Comparison of ENCODE assay signal across 38 cellular contexts in the genomic region with DNA sequence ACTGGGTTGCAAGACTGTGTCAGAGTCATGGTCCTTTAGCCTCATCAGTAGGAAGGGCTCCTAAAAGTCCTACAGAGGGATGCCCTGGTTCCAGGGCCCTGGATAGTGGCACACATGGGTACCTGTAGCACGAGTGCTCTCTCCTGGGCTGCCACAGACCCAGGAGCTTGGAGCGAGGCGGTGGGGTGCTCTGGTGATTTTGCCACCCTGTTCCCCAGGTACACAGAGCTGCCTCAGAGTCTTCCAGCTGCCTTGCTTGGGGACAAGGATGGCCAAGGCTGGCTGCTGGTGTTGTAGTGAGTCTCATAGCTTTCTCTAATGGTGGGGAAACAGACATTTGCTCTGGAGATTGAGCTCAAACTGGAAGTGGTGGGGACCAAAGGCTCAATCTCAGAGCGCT. TPM values are rescaled to one million over a fixed set of nuclear protein-coding genes. Genes with fewer than 3 reads are reported as not detected.
"Had no signal": no experiment of that assay in that cellular context is flagged by ENCODE, and none has a peak within 500 bp of the region (broad histone marks: within the 10 kb centered on the region; RNA-seq: fewer than 3 reads in every experiment).

No MANE protein-coding gene starts in this region.

- H3K27me3 ChIP-seq: adrenal gland, body of pancreas, cardiac muscle cell had no signal

- H3K36me3 Mint-ChIP-seq: activated CD4-positive, alpha-beta memory T cell treated with anti-CD3 and anti-CD28 coated beads for 36 hours; activated naive CD4-positive, alpha-beta T cell treated with anti-CD3 and anti-CD28 coated beads, Interleukin-2, amount 50 U/mL, for 72 hours; activated naive CD8-positive, alpha-beta T cell treated with anti-CD3 and anti-CD28 coated beads for 36 hours had no signal

- H3K4me3 ChIP-seq: adrenal gland, body of pancreas, cardiac muscle cell had no signal

- H3K4me1 Mint-ChIP-seq: activated B cell treated with CpG ODN at 0.5 μM for 24 hours; activated CD4-positive, alpha-beta T cell treated with anti-CD3 and anti-CD28 coated beads, Interleukin-2, amount 10 ng/mL, durations not matched to agents 24 days and 14 days; activated naive CD8-positive, alpha-beta T cell treated with anti-CD3 and anti-CD28 coated beads for 36 hours; activated T-helper 17 cell treated with anti-CD3 and anti-CD28 coated beads, Interleukin-2, amount 50 U/mL, for 72 hours; central memory CD8-positive, alpha-beta T cell had no signal

- H3K27me3 Mint-ChIP-seq: activated CD4-positive, alpha-beta T cell treated with anti-CD3 and anti-CD28 coated beads, Interleukin-2, amount 10 ng/mL, durations not matched to agents 24 days and 14 days had no signal

- H3K4me1 ChIP-seq: adrenal gland had no signal

- H3K36me3 ChIP-seq: adrenal gland, cardiac muscle cell had no signal

- H3K9me3 ChIP-seq: adrenal gland, body of pancreas had no signal

- H3K9me3 Mint-ChIP-seq: activated B cell treated with CpG ODN at 0.5 μM for 24 hours; activated CD4-positive, alpha-beta memory T cell treated with anti-CD3 and anti-CD28 coated beads for 36 hours; activated CD4-positive, alpha-beta T cell treated with anti-CD3 and anti-CD28 coated beads, Interleukin-2, amount 10 ng/mL, durations not matched to agents 24 days and 14 days; activated CD8-positive, alpha-beta T cell treated with anti-CD3 and anti-CD28 coated beads for 36 hours; activated naive CD4-positive, alpha-beta T cell treated with anti-CD3 and anti-CD28 coated beads for 36 hours; activated naive CD4-positive, alpha-beta T cell treated with anti-CD3 and anti-CD28 coated beads, Interleukin-2, amount 50 U/mL, for 72 hours; activated naive CD8-positive, alpha-beta T cell treated with anti-CD3 and anti-CD28 coated beads for 36 hours; activated T-cell treated with anti-CD3 and anti-CD28 coated beads, Interleukin-2, amount 50 U/mL, for 4 hours; activated T-cell treated with anti-CD3 and anti-CD28 coated beads, Interleukin-2, amount 50 U/mL, for 72 hours; activated T-helper 1 cell treated with anti-CD3 and anti-CD28 coated beads, Interleukin-12 subunit alpha, Interleukin-12 subunit beta, Interleukin-2, Interleukin-4 antibody, amounts not matched to agents 30 ng/mL and 10 ng/mL and 1 ng/mL, durations not matched to agents 14 hours and 24 hours and 36 hours; activated T-helper 17 cell treated with anti-CD3 and anti-CD28 coated beads, Interleukin-2, amount 50 U/mL, for 72 hours; central memory CD8-positive, alpha-beta T cell; T-helper 1 cell treated with Interleukin-12 subunit alpha and Interleukin-12 subunit beta and Interleukin-4 antibody, amounts not matched to agents 30 μg/mL and 1 μg/mL, for 36 hours; T-helper 2 cell treated with Interferon-gamma antibody and Interleukin-4, amounts not matched to agents 5 μg/mL and 100 μg/mL, for 36 hours had no signal

- H3K27ac Mint-ChIP-seq: activated B cell treated with CpG ODN at 0.5 μM for 24 hours; activated CD4-positive, alpha-beta memory T cell treated with anti-CD3 and anti-CD28 coated beads for 36 hours; activated CD4-positive, alpha-beta T cell treated with anti-CD3 and anti-CD28 coated beads, Interleukin-2, amount 10 ng/mL, durations not matched to agents 24 days and 14 days; activated CD8-positive, alpha-beta T cell treated with anti-CD3 and anti-CD28 coated beads for 36 hours; activated naive CD4-positive, alpha-beta T cell treated with anti-CD3 and anti-CD28 coated beads for 36 hours; activated naive CD4-positive, alpha-beta T cell treated with anti-CD3 and anti-CD28 coated beads, Interleukin-2, amount 50 U/mL, for 72 hours; activated naive CD8-positive, alpha-beta T cell treated with anti-CD3 and anti-CD28 coated beads for 36 hours; activated T-cell treated with anti-CD3 and anti-CD28 coated beads, Interleukin-2, amount 50 U/mL, for 72 hours; activated T-helper 1 cell treated with anti-CD3 and anti-CD28 coated beads, Interleukin-12 subunit alpha, Interleukin-12 subunit beta, Interleukin-2, Interleukin-4 antibody, amounts not matched to agents 30 ng/mL and 10 ng/mL and 1 ng/mL, durations not matched to agents 14 hours and 24 hours and 36 hours; activated T-helper 17 cell treated with anti-CD3 and anti-CD28 coated beads, Interleukin-2, amount 50 U/mL, for 72 hours; T-helper 1 cell treated with Interleukin-12 subunit alpha and Interleukin-12 subunit beta and Interleukin-4 antibody, amounts not matched to agents 30 μg/mL and 1 μg/mL, for 36 hours; T-helper 2 cell treated with Interferon-gamma antibody and Interleukin-4, amounts not matched to agents 5 μg/mL and 100 μg/mL, for 36 hours had no signal

- DNase-seq: activated B cell treated with CpG ODN at 0.5 μM for 24 hours; activated CD4-positive, alpha-beta memory T cell treated with anti-CD3 and anti-CD28 coated beads for 36 hours; activated CD4-positive, alpha-beta T cell treated with anti-CD3 and anti-CD28 coated beads for 4 hours; activated CD4-positive, alpha-beta T cell treated with anti-CD3 and anti-CD28 coated beads, Interleukin-2, amount 10 ng/mL, durations not matched to agents 24 days and 14 days; activated CD4-positive, alpha-beta T cell treated with anti-CD3 and anti-CD28 coated beads, Interleukin-2, amount 50 U/mL, for 1 hour; activated CD4-positive, alpha-beta T cell treated with anti-CD3 and anti-CD28 coated beads, Interleukin-2, amount 50 U/mL, for 4 hours; activated CD4-positive, CD25-positive, alpha-beta regulatory T cell treated with anti-CD3 and anti-CD28 coated beads, Interleukin-2, amount 50 U/mL, for 72 hours; activated CD8-positive, alpha-beta memory T cell treated with anti-CD3 and anti-CD28 coated beads, Interleukin-2, amount 50 U/mL, for 4 hours; activated CD8-positive, alpha-beta T cell treated with anti-CD3 and anti-CD28 coated beads for 36 hours; activated effector memory CD4-positive, alpha-beta T cell treated with anti-CD3 and anti-CD28 coated beads, Interleukin-2, amount 50 U/mL, for 16 hours; activated gamma-delta T cell treated with Interleukin-2 at 50 U/mL for 16 hours; activated naive CD4-positive, alpha-beta T cell; activated naive CD4-positive, alpha-beta T cell treated with anti-CD3 and anti-CD28 coated beads for 36 hours; activated naive CD4-positive, alpha-beta T cell treated with anti-CD3 and anti-CD28 coated beads, Interleukin-2, amount 50 U/mL, for 16 hours; activated naive CD8-positive, alpha-beta T cell treated with anti-CD3 and anti-CD28 coated beads for 36 hours; activated T-cell treated with anti-CD3 and anti-CD28 coated beads for 4 hours; activated T-cell treated with anti-CD3 and anti-CD28 coated beads, Interleukin-2, amount 50 U/mL, for 1 hour; activated T-cell treated with anti-CD3 and anti-CD28 coated beads, Interleukin-2, amount 50 U/mL, for 4 hours; activated T-cell treated with anti-CD3 and anti-CD28 coated beads, Interleukin-2, amount 50 U/mL, for 72 hours; adrenal gland; amniotic stem cell; aorta; body of pancreas; caudate nucleus; T-helper 1 cell; T-helper 2 cell; T-helper 9 cell had no signal

- ATAC-seq: activated CD8-positive, alpha-beta T cell treated with anti-CD3 and anti-CD28 coated beads for 36 hours; activated naive CD4-positive, alpha-beta T cell treated with anti-CD3 and anti-CD28 coated beads, Interleukin-2, amount 50 U/mL, for 72 hours; activated T-cell treated with anti-CD3 and anti-CD28 coated beads, Interleukin-2, amount 50 U/mL, for 4 hours; activated T-cell treated with anti-CD3 and anti-CD28 coated beads, Interleukin-2, amount 50 U/mL, for 72 hours; activated T-helper 17 cell treated with anti-CD3 and anti-CD28 coated beads, Interleukin-2, amount 50 U/mL, for 72 hours; body of pancreas had no signal

- H3K4me3 Mint-ChIP-seq: activated B cell treated with CpG ODN at 0.5 μM for 24 hours; activated CD4-positive, alpha-beta memory T cell treated with anti-CD3 and anti-CD28 coated beads for 36 hours; activated CD4-positive, alpha-beta T cell treated with anti-CD3 and anti-CD28 coated beads, Interleukin-2, amount 10 ng/mL, durations not matched to agents 24 days and 14 days; activated CD8-positive, alpha-beta T cell treated with anti-CD3 and anti-CD28 coated beads for 36 hours; activated naive CD4-positive, alpha-beta T cell treated with anti-CD3 and anti-CD28 coated beads for 36 hours; activated naive CD8-positive, alpha-beta T cell treated with anti-CD3 and anti-CD28 coated beads for 36 hours; activated T-cell treated with anti-CD3 and anti-CD28 coated beads, Interleukin-2, amount 50 U/mL, for 4 hours; activated T-cell treated with anti-CD3 and anti-CD28 coated beads, Interleukin-2, amount 50 U/mL, for 72 hours; activated T-helper 1 cell treated with anti-CD3 and anti-CD28 coated beads, Interleukin-12 subunit alpha, Interleukin-12 subunit beta, Interleukin-2, Interleukin-4 antibody, amounts not matched to agents 30 ng/mL and 10 ng/mL and 1 ng/mL, durations not matched to agents 14 hours and 24 hours and 36 hours; activated T-helper 17 cell treated with anti-CD3 and anti-CD28 coated beads, Interleukin-2, amount 50 U/mL, for 72 hours; central memory CD8-positive, alpha-beta T cell; T-helper 1 cell treated with Interleukin-12 subunit alpha and Interleukin-12 subunit beta and Interleukin-4 antibody, amounts not matched to agents 30 μg/mL and 1 μg/mL, for 36 hours; T-helper 2 cell treated with Interferon-gamma antibody and Interleukin-4, amounts not matched to agents 5 μg/mL and 100 μg/mL, for 36 hours had no signal

- H3K27ac ChIP-seq: adrenal gland, body of pancreas, cardiac muscle cell, VCaP had no signal

RNA-seq across cellular contexts. Expression of gene OLFM4, which starts 53.9 kb away (rescaled TPM):
- total RNA-seq: activated B cell treated with CpG ODN at 0.5 μM for 24 hours; activated CD4-positive, alpha-beta memory T cell treated with anti-CD3 and anti-CD28 coated beads for 36 hours; activated CD4-positive, alpha-beta T cell treated with anti-CD3 and anti-CD28 coated beads, Interleukin-2, amount 10 ng/mL, durations not matched to agents 24 days and 14 days; activated CD8-positive, alpha-beta memory T cell treated with anti-CD3 and anti-CD28 coated beads for 36 hours; activated CD8-positive, alpha-beta T cell treated with anti-CD3 and anti-CD28 coated beads for 36 hours; activated naive CD4-positive, alpha-beta T cell treated with anti-CD3 and anti-CD28 coated beads for 36 hours; activated naive CD4-positive, alpha-beta T cell treated with anti-CD3 and anti-CD28 coated beads, Interleukin-2, amount 50 U/mL, for 72 hours; activated naive CD8-positive, alpha-beta T cell treated with anti-CD3 and anti-CD28 coated beads for 36 hours; activated T-cell treated with anti-CD3 and anti-CD28 coated beads, Interleukin-2, amount 50 U/mL, for 72 hours; activated T-helper 1 cell treated with anti-CD3 and anti-CD28 coated beads, Interleukin-12 subunit alpha, Interleukin-12 subunit beta, Interleukin-2, Interleukin-4 antibody, amounts not matched to agents 30 ng/mL and 10 ng/mL and 1 ng/mL, durations not matched to agents 14 hours and 24 hours and 36 hours; activated T-helper 17 cell treated with anti-CD3 and anti-CD28 coated beads, Interleukin-2, amount 50 U/mL, for 72 hours; astrocyte; bronchial epithelial cell; cardiac muscle cell had no signal
- polyA plus RNA-seq: cardiac muscle cell had no signal
